In genomic region chr14:102278631-102278935, GRCh38 we compare ENCODE assay signal across 24 cellular contexts. TPM values are rescaled to one million over a fixed set of nuclear protein-coding genes. Genes with fewer than 3 reads are reported as not detected.
DNase-seq lines count a peak whose midpoint lies in the region; FAIRE-seq and TF ChIP-seq lines count a peak whose summit lies in the region.
"Had no signal": no experiment of that assay in that cellular context is flagged by ENCODE, and none has a peak within 500 bp of the region (broad histone marks: within the 10 kb centered on the region; RNA-seq: fewer than 3 reads in every experiment).

No MANE protein-coding gene starts in this region.

- TF ChIP-seq CTCF in AG04450 (IDR thresholded peaks at IDR 0.05; ENCODE audit: low read depth, low read length) (no peak), astrocyte (IDR thresholded peaks at IDR 0.05; ENCODE audit: insufficient read depth, low read depth, low read length) (no peak)

- FAIRE-seq in HTR-8/SVneo (lab: Jason Lieb, UNC) (peak; percentile 52), astrocyte (lab: Jason Lieb, UNC) (no peak)
- FAIRE-seq: G401.6 had no signal

- no peaks in the 10 kb centered on the region for H3K9me3 Mint-ChIP-seq in astrocyte (ENCODE audit: unreplicated experiment)
- H3K9me3 Mint-ChIP-seq: activated CD8-positive, alpha-beta T cell treated with anti-CD3 and anti-CD28 coated beads for 36 hours; activated naive CD4-positive, alpha-beta T cell treated with anti-CD3 and anti-CD28 coated beads, Interleukin-2, amount 50 U/mL, for 72 hours; activated T-helper 17 cell treated with anti-CD3 and anti-CD28 coated beads, Interleukin-2, amount 50 U/mL, for 72 hours had no signal

- no peak overlapping the region for H3K4me3 Mint-ChIP-seq in astrocyte (ENCODE audit: unreplicated experiment)
- H3K4me3 Mint-ChIP-seq: activated CD8-positive, alpha-beta T cell treated with anti-CD3 and anti-CD28 coated beads for 36 hours; activated T-helper 17 cell treated with anti-CD3 and anti-CD28 coated beads, Interleukin-2, amount 50 U/mL, for 72 hours; naive B cell had no signal

- H3K4me3 ChIP-seq in AG04450 (ENCODE audit: low read depth, low read length) (no peak overlapping the region), astrocyte (ENCODE audit: insufficient read depth, low read depth, low read length) (no peak overlapping the region)
- H3K4me3 ChIP-seq: coronary artery, tibial nerve had no signal

- peak overlapping the region; percentile 93 for H3K9ac ChIP-seq in astrocyte (ENCODE audit: low read length)

- no peak overlapping the region for H3K4me2 ChIP-seq in astrocyte (ENCODE audit: low read length)

- DNase-seq in AG04450 (ENCODE audit: low read depth, low spot score) (no peak), HTR-8/SVneo (ENCODE audit: insufficient read length, low spot score) (no peak), astrocyte (ENCODE audit: low read depth) (no peak), mesenteric fat pad (ENCODE audit: low spot score) (peak; percentile 33), NCI-H774 (lab: John Stamatoyannopoulos, UW) (no peak), NCI-H2227 treated with DMSO at 0.1 percent for 48 hours (lab: John Stamatoyannopoulos, UW) (no peak), HCEC 1CT (no peak)
- DNase-seq: activated CD8-positive, alpha-beta T cell treated with anti-CD3 and anti-CD28 coated beads for 36 hours; amygdala; COR-L47; DMS79; effector CD8-positive, alpha-beta T cell; glutamatergic neuron; naive B cell; NCI-H526; SIG-M5; stimulated activated CD4-positive, alpha-beta T cell treated with anti-CD3 and anti-CD28 coated beads, Interleukin-4, amount 100 ng/mL, for 4 hours; T-helper 9 cell had no signal

- H3K27me3 ChIP-seq in AG04450 (ENCODE audit: control insufficient read depth, insufficient read depth, low read length) (no peaks in the 10 kb centered on the region), astrocyte (ENCODE audit: insufficient read depth, low read length) (no peaks in the 10 kb centered on the region)
- H3K27me3 ChIP-seq: tibial nerve had no signal

- H3K27me3 Mint-ChIP-seq in astrocyte (ENCODE audit: low read depth, unreplicated experiment), result no peaks in the 10 kb centered on the region
- H3K27me3 Mint-ChIP-seq: activated CD8-positive, alpha-beta T cell treated with anti-CD3 and anti-CD28 coated beads for 36 hours; activated T-helper 17 cell treated with anti-CD3 and anti-CD28 coated beads, Interleukin-2, amount 50 U/mL, for 72 hours; naive B cell had no signal

- H3K4me1 Mint-ChIP-seq in astrocyte (ENCODE audit: low read depth, unreplicated experiment), result peaks cover 24% of the 10 kb centered on the region
- H3K4me1 Mint-ChIP-seq: activated T-helper 17 cell treated with anti-CD3 and anti-CD28 coated beads, Interleukin-2, amount 50 U/mL, for 72 hours; naive B cell had no signal

- H3K9me3 ChIP-seq in AG04450 (ENCODE audit: control insufficient read depth, insufficient read depth, low read length) (peaks cover 8% of the 10 kb centered on the region; the same call in 1 of the 2 replicates), astrocyte (ENCODE audit: insufficient read depth, low read depth, low read length) (no peaks in the 10 kb centered on the region)
- H3K9me3 ChIP-seq: tibial nerve had no signal

- POLR2A ChIA-PET in AG04450 (lab: Yijun Ruan, JAX), result no interaction called here

- no peak overlapping the region for H2AFZ ChIP-seq in astrocyte (ENCODE audit: low read depth, low read length)

- peaks cover 2% of the 10 kb centered on the region for H3K36me3 Mint-ChIP-seq in astrocyte (ENCODE audit: low read depth, unreplicated experiment)
- H3K36me3 Mint-ChIP-seq: activated naive CD4-positive, alpha-beta T cell treated with anti-CD3 and anti-CD28 coated beads, Interleukin-2, amount 50 U/mL, for 72 hours; naive B cell had no signal

- H3K36me3 ChIP-seq in astrocyte (ENCODE audit: insufficient read depth, low read length), result no peaks in the 10 kb centered on the region

- CTCF ChIA-PET in AG04450 (lab: Charles Lee), result interaction anchor here (0.8 kb wide), 1 partner anchor 13 kb away, joined by 3 read pairs; no protein-coding TSS in a partner anchor

- peaks cover 1% of the 10 kb centered on the region for H3K79me2 ChIP-seq in astrocyte (ENCODE audit: insufficient read depth, low read length)

- H3K27ac ChIP-seq in AG04450 (ENCODE audit: low read depth, low read length), result peak overlapping the region; percentile 62
- peak overlapping the region; percentile 100 for H3K27ac ChIP-seq in astrocyte (ENCODE audit: low read depth, low read length)
- H3K27ac ChIP-seq: C4-2B, coronary artery, tibial nerve had no signal

- no peaks in the 10 kb centered on the region for H4K20me1 ChIP-seq in astrocyte (ENCODE audit: insufficient read depth, low read length)

- peak overlapping the region; percentile 19 for H3K27ac Mint-ChIP-seq in astrocyte (ENCODE audit: unreplicated experiment)
- H3K27ac Mint-ChIP-seq: activated CD8-positive, alpha-beta T cell treated with anti-CD3 and anti-CD28 coated beads for 36 hours; activated naive CD4-positive, alpha-beta T cell treated with anti-CD3 and anti-CD28 coated beads, Interleukin-2, amount 50 U/mL, for 72 hours; activated T-helper 17 cell treated with anti-CD3 and anti-CD28 coated beads, Interleukin-2, amount 50 U/mL, for 72 hours; naive B cell had no signal

- H3K4me1 ChIP-seq in astrocyte (ENCODE audit: insufficient read depth, low read length), result peaks cover 33% of the 10 kb centered on the region
- H3K4me1 ChIP-seq: tibial nerve had no signal

RNA-seq across cellular contexts. Expression of gene MOK, which starts 26.4 kb away (rescaled TPM):
- 12.6 and 14.8 TPM in 2 replicates for polyA plus RNA-seq in AG04450 (2011; rRNA removed)
- polyA minus RNA-seq in AG04450 (2011; rRNA and poly(A)+ RNA removed), result 14.8 TPM in 2 replicates
- total RNA-seq in astrocyte (8.3 and 9.3 TPM in 2 replicates), mesenteric fat pad (13.9 TPM)

RNA-seq across cellular contexts. Expression of gene ZNF839, which starts 41.0 kb away (rescaled TPM):
- polyA plus RNA-seq in AG04450 (2011; rRNA removed), result 7.0 and 7.1 TPM in 2 replicates
- 6.4 and 6.6 TPM in 2 replicates for polyA minus RNA-seq in AG04450 (2011; rRNA and poly(A)+ RNA removed)
- total RNA-seq in astrocyte, result 7.8 and 8.0 TPM in 2 replicates
- total RNA-seq in mesenteric fat pad, result 7.4 TPM
